ENCODE assay signal across 1 cellular context in genomic region chr9:101453776-101454570, GRCh38.
TF ChIP-seq lines count a peak whose summit lies in the region.

No MANE protein-coding gene starts in this region.

TF ChIP-seq in WTC11, 78 proteins besides CTCF, POLR2A, EP300 and RAD21 (continued from another document):
- no peak for TF ChIP-seq STAT6 (CRISPR knock-in tag; conservative IDR thresholded peaks at IDR 0.05; ENCODE audit: low read depth)
- TF ChIP-seq GABPB1 (CRISPR knock-in tag; IDR thresholded peaks at IDR 0.05), result no peak
- TF ChIP-seq ERG (CRISPR knock-in tag; IDR thresholded peaks at IDR 0.05), result no peak
- TF ChIP-seq CDX4 (CRISPR knock-in tag; IDR thresholded peaks at IDR 0.05; ENCODE audit: borderline replicate concordance), result no peak
- no peak for TF ChIP-seq E2F5 (CRISPR knock-in tag; IDR thresholded peaks at IDR 0.05)
- no peak for TF ChIP-seq ATF1 (CRISPR knock-in tag; IDR thresholded peaks at IDR 0.05)
- no peak for TF ChIP-seq ZNF425 (CRISPR knock-in tag; conservative IDR thresholded peaks at IDR 0.05)
- TF ChIP-seq ZNF396 (CRISPR knock-in tag; IDR thresholded peaks at IDR 0.05; ENCODE audit: borderline replicate concordance), result no peak
- TF ChIP-seq TCF7 (CRISPR knock-in tag; IDR thresholded peaks at IDR 0.05; ENCODE audit: low read depth), result no peak
- TF ChIP-seq ZNF512 (CRISPR knock-in tag; IDR thresholded peaks at IDR 0.05; ENCODE audit: borderline replicate concordance), result no peak
- TF ChIP-seq ZNF263 (CRISPR knock-in tag; IDR thresholded peaks at IDR 0.05; ENCODE audit: low read depth), result no peak
